ENCODE assay signal across 1 cellular context in the genomic region with DNA sequence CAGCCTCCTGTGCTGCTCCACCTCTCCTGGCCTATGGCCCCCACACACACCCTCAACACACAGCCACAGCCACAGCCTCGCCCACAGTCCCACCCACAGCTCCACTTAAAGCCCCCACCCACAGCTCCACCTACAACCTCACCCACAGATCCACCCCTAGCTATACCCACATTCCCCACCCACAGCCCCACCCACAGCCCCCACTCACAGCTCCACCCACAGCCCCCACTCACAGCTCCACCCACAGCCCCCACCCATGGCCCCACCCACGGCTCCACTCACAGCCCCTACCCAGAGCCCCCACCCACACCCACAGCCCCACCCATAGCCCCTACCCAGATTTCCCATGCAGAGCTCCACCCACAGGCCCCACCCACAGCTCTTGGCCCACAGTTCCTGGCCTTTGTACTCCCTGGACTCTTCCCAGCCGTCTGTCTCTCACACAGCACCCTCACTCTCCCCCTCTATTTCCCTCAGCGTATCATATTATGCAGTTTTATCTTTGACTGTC.
TF ChIP-seq lines count a peak whose summit lies in the region.

No MANE protein-coding gene starts in this region.

TF ChIP-seq in HepG2, 621 proteins besides CTCF, POLR2A, EP300 and RAD21 (continued from another document):
- no peak for TF ChIP-seq PHB2 (IDR thresholded peaks at IDR 0.05; ENCODE audit: partially characterized antibody)
- TF ChIP-seq ZNF33B (CRISPR knock-in tag; IDR thresholded peaks at IDR 0.05), result no peak
- no peak for TF ChIP-seq SSRP1 (CRISPR knock-in tag; IDR thresholded peaks at IDR 0.05)
- TF ChIP-seq, protein P1, sequence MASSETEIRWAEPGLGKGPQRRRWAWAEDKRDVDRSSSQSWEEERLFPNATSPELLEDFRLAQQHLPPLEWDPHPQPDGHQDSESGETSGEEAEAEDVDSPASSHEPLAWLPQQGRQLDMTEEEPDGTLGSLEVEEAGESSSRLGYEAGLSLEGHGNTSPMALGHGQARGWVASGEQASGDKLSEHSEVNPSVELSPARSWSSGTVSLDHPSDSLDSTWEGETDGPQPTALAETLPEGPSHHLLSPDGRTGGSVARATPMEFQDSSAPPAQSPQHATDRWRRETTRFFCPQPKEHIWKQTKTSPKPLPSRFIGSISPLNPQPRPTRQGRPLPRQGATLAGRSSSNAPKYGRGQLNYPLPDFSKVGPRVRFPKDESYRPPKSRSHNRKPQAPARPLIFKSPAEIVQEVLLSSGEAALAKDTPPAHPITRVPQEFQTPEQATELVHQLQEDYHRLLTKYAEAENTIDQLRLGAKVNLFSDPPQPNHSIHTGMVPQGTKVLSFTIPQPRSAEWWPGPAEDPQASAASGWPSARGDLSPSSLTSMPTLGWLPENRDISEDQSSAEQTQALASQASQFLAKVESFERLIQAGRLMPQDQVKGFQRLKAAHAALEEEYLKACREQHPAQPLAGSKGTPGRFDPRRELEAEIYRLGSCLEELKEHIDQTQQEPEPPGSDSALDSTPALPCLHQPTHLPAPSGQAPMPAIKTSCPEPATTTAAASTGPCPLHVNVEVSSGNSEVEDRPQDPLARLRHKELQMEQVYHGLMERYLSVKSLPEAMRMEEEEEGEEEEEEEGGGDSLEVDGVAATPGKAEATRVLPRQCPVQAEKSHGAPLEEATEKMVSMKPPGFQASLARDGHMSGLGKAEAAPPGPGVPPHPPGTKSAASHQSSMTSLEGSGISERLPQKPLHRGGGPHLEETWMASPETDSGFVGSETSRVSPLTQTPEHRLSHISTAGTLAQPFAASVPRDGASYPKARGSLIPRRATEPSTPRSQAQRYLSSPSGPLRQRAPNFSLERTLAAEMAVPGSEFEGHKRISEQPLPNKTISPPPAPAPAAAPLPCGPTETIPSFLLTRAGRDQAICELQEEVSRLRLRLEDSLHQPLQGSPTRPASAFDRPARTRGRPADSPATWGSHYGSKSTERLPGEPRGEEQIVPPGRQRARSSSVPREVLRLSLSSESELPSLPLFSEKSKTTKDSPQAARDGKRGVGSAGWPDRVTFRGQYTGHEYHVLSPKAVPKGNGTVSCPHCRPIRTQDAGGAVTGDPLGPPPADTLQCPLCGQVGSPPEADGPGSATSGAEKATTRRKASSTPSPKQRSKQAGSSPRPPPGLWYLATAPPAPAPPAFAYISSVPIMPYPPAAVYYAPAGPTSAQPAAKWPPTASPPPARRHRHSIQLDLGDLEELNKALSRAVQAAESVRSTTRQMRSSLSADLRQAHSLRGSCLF (CRISPR knock-in tag; IDR thresholded peaks at IDR 0.05; ENCODE audit: borderline replicate concordance), result no peak
- no peak for TF ChIP-seq TEAD3 (CRISPR knock-in tag; optimal IDR thresholded peaks at IDR 0.05; ENCODE audit: borderline replicate concordance)
- TF ChIP-seq ATF1 (CRISPR knock-in tag; IDR thresholded peaks at IDR 0.05), result no peak
- TF ChIP-seq CAMTA2 (CRISPR knock-in tag; IDR thresholded peaks at IDR 0.05; ENCODE audit: borderline replicate concordance), result no peak
- no peak for TF ChIP-seq TBX2 (CRISPR knock-in tag; IDR thresholded peaks at IDR 0.05; ENCODE audit: borderline replicate concordance)
- TF ChIP-seq ZFP37 (CRISPR knock-in tag; IDR thresholded peaks at IDR 0.05; ENCODE audit: borderline replicate concordance), result no peak
- no peak for TF ChIP-seq SYNCRIP (IDR thresholded peaks at IDR 0.05; ENCODE audit: insufficient read depth, low read depth, low read length)
- TF ChIP-seq, protein P2, sequence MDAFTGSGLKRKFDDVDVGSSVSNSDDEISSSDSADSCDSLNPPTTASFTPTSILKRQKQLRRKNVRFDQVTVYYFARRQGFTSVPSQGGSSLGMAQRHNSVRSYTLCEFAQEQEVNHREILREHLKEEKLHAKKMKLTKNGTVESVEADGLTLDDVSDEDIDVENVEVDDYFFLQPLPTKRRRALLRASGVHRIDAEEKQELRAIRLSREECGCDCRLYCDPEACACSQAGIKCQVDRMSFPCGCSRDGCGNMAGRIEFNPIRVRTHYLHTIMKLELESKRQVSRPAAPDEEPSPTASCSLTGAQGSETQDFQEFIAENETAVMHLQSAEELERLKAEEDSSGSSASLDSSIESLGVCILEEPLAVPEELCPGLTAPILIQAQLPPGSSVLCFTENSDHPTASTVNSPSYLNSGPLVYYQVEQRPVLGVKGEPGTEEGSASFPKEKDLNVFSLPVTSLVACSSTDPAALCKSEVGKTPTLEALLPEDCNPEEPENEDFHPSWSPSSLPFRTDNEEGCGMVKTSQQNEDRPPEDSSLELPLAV (CRISPR knock-in tag; conservative IDR thresholded peaks at IDR 0.05; ENCODE audit: low read depth), result no peak
- TF ChIP-seq NFKB2 (CRISPR knock-in tag; IDR thresholded peaks at IDR 0.05; ENCODE audit: borderline replicate concordance), result no peak
- TF ChIP-seq ZNF83 (CRISPR knock-in tag; IDR thresholded peaks at IDR 0.05; ENCODE audit: borderline replicate concordance), result no peak
- no peak for TF ChIP-seq ZNF710 (CRISPR knock-in tag; IDR thresholded peaks at IDR 0.05; ENCODE audit: borderline replicate concordance)
- TF ChIP-seq CHD4 (IDR thresholded peaks at IDR 0.05; ENCODE audit: borderline replicate concordance, low read length), result no peak
- TF ChIP-seq, protein P3, sequence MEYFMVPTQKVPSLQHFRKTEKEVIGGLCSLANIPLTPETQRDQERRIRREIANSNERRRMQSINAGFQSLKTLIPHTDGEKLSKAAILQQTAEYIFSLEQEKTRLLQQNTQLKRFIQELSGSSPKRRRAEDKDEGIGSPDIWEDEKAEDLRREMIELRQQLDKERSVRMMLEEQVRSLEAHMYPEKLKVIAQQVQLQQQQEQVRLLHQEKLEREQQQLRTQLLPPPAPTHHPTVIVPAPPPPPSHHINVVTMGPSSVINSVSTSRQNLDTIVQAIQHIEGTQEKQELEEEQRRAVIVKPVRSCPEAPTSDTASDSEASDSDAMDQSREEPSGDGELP (IDR thresholded peaks at IDR 0.05; ENCODE audit: borderline replicate concordance, low read depth), result no peak
- no peak for TF ChIP-seq ZBTB20 (CRISPR knock-in tag; IDR thresholded peaks at IDR 0.05; ENCODE audit: borderline replicate concordance, low read depth)
- TF ChIP-seq ZNF317 (CRISPR knock-in tag; IDR thresholded peaks at IDR 0.05), result no peak
